In the genomic region with DNA sequence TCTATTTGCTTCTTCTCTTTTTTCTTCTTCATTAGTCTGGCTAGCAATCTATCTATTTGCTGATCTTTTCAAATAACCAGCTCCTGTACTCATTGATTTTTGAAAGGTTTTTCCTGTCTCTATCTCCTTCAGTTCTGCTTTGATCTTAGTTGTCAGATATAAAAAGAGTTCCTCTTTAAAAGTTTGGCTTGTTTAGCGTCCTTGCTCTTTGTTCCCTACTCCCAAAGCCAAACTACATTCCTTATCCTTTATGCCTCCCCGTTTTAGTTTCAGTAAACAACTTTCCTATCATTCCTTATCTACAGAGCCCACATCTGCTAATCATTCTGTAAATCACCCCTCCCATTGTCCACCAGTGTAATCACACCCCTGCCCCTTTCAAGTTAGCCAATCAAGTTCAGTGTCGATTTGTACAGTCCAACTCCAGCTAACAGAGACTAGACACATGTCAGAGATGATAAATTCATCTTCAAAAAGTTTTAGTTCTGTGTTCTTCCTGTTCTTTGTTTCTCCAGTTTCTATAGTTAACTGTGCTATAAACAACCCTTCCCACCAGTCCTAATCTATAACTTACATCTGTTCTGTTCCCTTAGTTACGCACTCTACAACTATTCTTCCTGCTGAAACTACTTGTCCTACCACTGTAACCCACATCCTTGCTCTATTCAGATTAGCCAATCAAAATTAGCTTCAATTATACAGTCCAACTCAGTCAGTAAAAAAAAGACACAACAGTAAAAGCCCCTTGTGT, we compare ENCODE assay signal across 1 cellular context.
TF ChIP-seq lines count a peak whose summit lies in the region.

No MANE protein-coding gene starts in this region.

TF ChIP-seq in K562, 482 proteins besides CTCF, POLR2A, EP300 and RAD21 (continued from another document):
- TF ChIP-seq HNRNPUL1 (IDR thresholded peaks at IDR 0.05; ENCODE audit: low read length) (no peak), ZNF609 (CRISPR knock-in tag; IDR thresholded peaks at IDR 0.05; ENCODE audit: borderline replicate concordance) (no peak), POLR2AphosphoS5 (IDR thresholded peaks at IDR 0.05; ENCODE audit: control insufficient read depth, insufficient read depth, low read depth, low read length) (no peak), CCAR2 (IDR thresholded peaks at IDR 0.05; ENCODE audit: low read depth, low read length) (no peak), ZNF444 (CRISPR knock-in tag; IDR thresholded peaks at IDR 0.05) (no peak), HBP1 (CRISPR knock-in tag; IDR thresholded peaks at IDR 0.05) (no peak), NUFIP1 (IDR thresholded peaks at IDR 0.05; ENCODE audit: partially characterized antibody) (no peak), ZNF431 (CRISPR knock-in tag; IDR thresholded peaks at IDR 0.05) (no peak), ARHGAP35 (IDR thresholded peaks at IDR 0.05; ENCODE audit: partially characterized antibody) (no peak), ZNF584 (CRISPR knock-in tag; IDR thresholded peaks at IDR 0.05; ENCODE audit: low read depth) (no peak), CXXC5 (CRISPR knock-in tag; IDR thresholded peaks at IDR 0.05) (no peak), ZNF512 (tag; IDR thresholded peaks at IDR 0.05) (no peak), RNF2 (IDR thresholded peaks at IDR 0.05) (peak; percentile 15; the same call in 1 of the 2 replicates), ZNF124 (CRISPR knock-in tag; IDR thresholded peaks at IDR 0.05) (no peak), MCM2 (IDR thresholded peaks at IDR 0.05; ENCODE audit: low read depth) (no peak)
- TF ChIP-seq, protein P1, sequence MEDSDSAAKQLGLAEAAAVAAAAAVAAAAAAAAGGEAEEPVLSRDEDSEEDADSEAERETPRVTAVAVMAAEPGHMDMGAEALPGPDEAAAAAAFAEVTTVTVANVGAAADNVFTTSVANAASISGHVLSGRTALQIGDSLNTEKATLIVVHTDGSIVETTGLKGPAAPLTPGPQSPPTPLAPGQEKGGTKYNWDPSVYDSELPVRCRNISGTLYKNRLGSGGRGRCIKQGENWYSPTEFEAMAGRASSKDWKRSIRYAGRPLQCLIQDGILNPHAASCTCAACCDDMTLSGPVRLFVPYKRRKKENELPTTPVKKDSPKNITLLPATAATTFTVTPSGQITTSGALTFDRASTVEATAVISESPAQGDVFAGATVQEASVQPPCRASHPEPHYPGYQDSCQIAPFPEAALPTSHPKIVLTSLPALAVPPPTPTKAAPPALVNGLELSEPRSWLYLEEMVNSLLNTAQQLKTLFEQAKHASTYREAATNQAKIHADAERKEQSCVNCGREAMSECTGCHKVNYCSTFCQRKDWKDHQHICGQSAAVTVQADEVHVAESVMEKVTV (CRISPR knock-in tag; IDR thresholded peaks at IDR 0.05) = no peak
